ENCODE assay signal across 9 cellular contexts in genomic region chr6:106085687-106085983, GRCh38. TPM values are rescaled to one million over a fixed set of nuclear protein-coding genes. Genes with fewer than 3 reads are reported as not detected.
A peak's percentile ranks its signal among the peaks of the same experiment; 100 is the strongest.
DNase-seq lines count a peak whose midpoint lies in the region; ATAC-seq and TF ChIP-seq lines count a peak whose summit lies in the region.
"Had no signal": no experiment of that assay in that cellular context is flagged by ENCODE, and none has a peak within 500 bp of the region (broad histone marks: within the 10 kb centered on the region; RNA-seq: fewer than 3 reads in every experiment).

No MANE protein-coding gene starts in this region.

- H3K23ac ChIP-seq in trophoblast cell (ENCODE audit: low read length): no peak overlapping the region

- whole genome bisulfite sequencing in trophoblast cell (ENCODE audit: extremely low coverage, insufficient coverage, insufficient read length): no CpG with 5 or more reads among the region's 6 CpGs

- H3K4me3 ChIP-seq in PC-3 (ENCODE audit: low read length): peak overlapping the region; percentile 86
- H3K4me3 ChIP-seq in epithelial cell of proximal tubule (ENCODE audit: low read depth, low read length): peak overlapping the region; percentile 55
- no peak overlapping the region for H3K4me3 ChIP-seq in trophoblast cell (ENCODE audit: low read depth, low read length)
- H3K4me3 ChIP-seq in SJCRH30: no peak overlapping the region

- peaks cover 2% of the 10 kb centered on the region for H3K79me1 ChIP-seq in trophoblast cell (ENCODE audit: low read length)

- peaks cover 11% of the 10 kb centered on the region; the same call in 1 of the 2 replicates for H3K79me2 ChIP-seq in PC-3 (ENCODE audit: low read length)
- no peaks in the 10 kb centered on the region for H3K79me2 ChIP-seq in trophoblast cell (ENCODE audit: control insufficient read depth, insufficient read depth, low read length, poor library complexity)

- H4K91ac ChIP-seq in trophoblast cell (ENCODE audit: low read depth, low read length): no peak overlapping the region

- no peaks in the 10 kb centered on the region for H3K27me3 ChIP-seq in PC-3 (ENCODE audit: low read length)
- no peaks in the 10 kb centered on the region for H3K27me3 ChIP-seq in trophoblast cell (ENCODE audit: insufficient read depth, low read length)
- no peaks in the 10 kb centered on the region for H3K27me3 ChIP-seq in SJCRH30

- POLR2A ChIA-PET in PC-3 (lab: Charles Lee; ENCODE audit: unreplicated experiment): interaction anchor here (0.6 kb wide), 2 partner anchors 121 to 190 kb away, joined by 5 to 9 read pairs; no protein-coding TSS in a partner anchor

- no peak overlapping the region for H4K12ac ChIP-seq in trophoblast cell (ENCODE audit: low read depth, low read length)

- H3K4me2 ChIP-seq in PC-3 (ENCODE audit: low read length) (peak overlapping the region; percentile 97), trophoblast cell (ENCODE audit: low read length) (peak overlapping the region; percentile 68)

- H3K9me3 ChIP-seq in PC-3 (ENCODE audit: low read length) (no peaks in the 10 kb centered on the region), trophoblast cell (ENCODE audit: insufficient read depth, low read depth, low read length) (no peaks in the 10 kb centered on the region), SJCRH30 (replicated peaks) (no peaks in the 10 kb centered on the region)

- intact Hi-C loops in Calu3 (cut with micrococcal nuclease; ENCODE audit: unreplicated experiment) (loop anchor here (5.0 to 10.0 kb wide), 3 partner anchors 353 to 651 kb away; no protein-coding TSS in a partner anchor), PC-3 (cut with micrococcal nuclease) (loop anchor here (5.0 to 10.0 kb wide), 4 partner anchors 93 to 561 kb away; no protein-coding TSS in a partner anchor), left colon (cut with DNase I, micrococcal nuclease) (loop anchor here in 1 of 2 donors (10.0 kb wide), 1 partner anchor 91 kb away; no protein-coding TSS in a partner anchor)

- H3K14ac ChIP-seq in trophoblast cell (ENCODE audit: low read length): no peak overlapping the region

- H3K36me3 ChIP-seq in PC-3 (ENCODE audit: low read depth, low read length) (no peaks in the 10 kb centered on the region), trophoblast cell (ENCODE audit: control insufficient read depth in 1 of 2, insufficient read depth in 2 of 2, low read length in 2 of 2) (no peaks in the 10 kb centered on the region), SJCRH30 (no peaks in the 10 kb centered on the region)

- H2BK120ac ChIP-seq in trophoblast cell (ENCODE audit: insufficient read depth, low read length, poor library complexity): no peak overlapping the region

- H2BK5ac ChIP-seq in trophoblast cell (ENCODE audit: low read depth, low read length, poor library complexity): no peak overlapping the region

- ATAC-seq in PC-3 (no peak), GM21825 (IDR thresholded peaks at IDR 0.05; ENCODE audit: unreplicated experiment) (no peak), left colon (no peak)

- H3K9me2 ChIP-seq in PC-3 (replicated peaks; ENCODE audit: low read length): no peaks in the 10 kb centered on the region

- no peak for DNase-seq in Calu3
- no peak for DNase-seq in PC-3
- no peak for DNase-seq in epithelial cell of proximal tubule (ENCODE audit: low read depth)
- no peak for DNase-seq in trophoblast cell
- no peak for DNase-seq in SJCRH30
- DNase-seq in left colon: no peak
- no peak for DNase-seq in OCI-M2 (lab: John Stamatoyannopoulos, UW; ENCODE audit: unreplicated experiment)
- DNase-seq: cortex of kidney had no signal

- no peak for TF ChIP-seq CTCF in Calu3 (IDR thresholded peaks at IDR 0.05; ENCODE audit: unreplicated experiment)
- no peak for TF ChIP-seq CTCF in PC-3 (conservative IDR thresholded peaks at IDR 0.05; ENCODE audit: low read depth, low read length)
- no peak for TF ChIP-seq CTCF in epithelial cell of proximal tubule (conservative IDR thresholded peaks at IDR 0.05; ENCODE audit: low read depth, low read length)

- H3K27ac ChIP-seq in PC-3 (ENCODE audit: low read length) (peak overlapping the region; percentile 68), trophoblast cell (ENCODE audit: low read depth, low read length) (no peak overlapping the region), SJCRH30 (no peak overlapping the region)

- H3F3A ChIP-seq in PC-3 (ENCODE audit: low read length, unreplicated experiment): no peaks in the 10 kb centered on the region

- no peaks in the 10 kb centered on the region for H4K20me1 ChIP-seq in PC-3 (ENCODE audit: low read length)

- no peak overlapping the region for H2BK12ac ChIP-seq in trophoblast cell (ENCODE audit: low read length)

- peak overlapping the region; percentile 57 for H3K27ac Mint-ChIP-seq in Calu3 (ENCODE audit: unreplicated experiment)

- H4K8ac ChIP-seq in trophoblast cell (ENCODE audit: low read depth, low read length): no peak overlapping the region

- BruUV-seq in Calu3 (replicated peaks; lab: Mats Ljungman, UMichigan): no TSS peak
- BruUV-seq in PC-3 (replicated peaks; lab: Mats Ljungman, UMichigan): TSS peak; percentile 44

- CTCF ChIA-PET in Calu3 (lab: Charles Lee): interaction anchor here (0.5 to 1.3 kb wide), 3 partner anchors 16 to 654 kb away, joined by 3 to 4 read pairs (median 4); no protein-coding TSS in a partner anchor
- CTCF ChIA-PET in PC-3 (lab: Charles Lee): interaction anchor here (0.5 to 0.8 kb wide), 2 partner anchors 140 to 652 kb away, joined by 3 read pairs; no protein-coding TSS in a partner anchor

- peaks cover 28% of the 10 kb centered on the region for H3K4me1 Mint-ChIP-seq in Calu3 (ENCODE audit: low read depth, unreplicated experiment)

- H2AFZ ChIP-seq in PC-3 (ENCODE audit: low read length) (peak overlapping the region; percentile 100), trophoblast cell (ENCODE audit: insufficient read depth, low read length, poor library complexity) (peak overlapping the region; percentile 59)

- no peaks in the 10 kb centered on the region for H3K9me3 Mint-ChIP-seq in Calu3 (ENCODE audit: low read depth, unreplicated experiment)

- H3K9ac ChIP-seq in PC-3 (ENCODE audit: low read length) (peak overlapping the region; percentile 65), trophoblast cell (ENCODE audit: low read length) (no peak overlapping the region)

- no peak overlapping the region for H3K18ac ChIP-seq in trophoblast cell (ENCODE audit: low read length)

- peak overlapping the region; percentile 97 for H3K4me3 Mint-ChIP-seq in Calu3 (ENCODE audit: low read depth, unreplicated experiment)

- peaks cover 33% of the 10 kb centered on the region for H3K27me3 Mint-ChIP-seq in Calu3 (ENCODE audit: unreplicated experiment)

- no peak overlapping the region for H2AK5ac ChIP-seq in trophoblast cell (ENCODE audit: low read length)

- peaks cover 12% of the 10 kb centered on the region for H3K36me3 Mint-ChIP-seq in Calu3 (ENCODE audit: insufficient read depth, unreplicated experiment)

- H3K4me1 ChIP-seq in PC-3 (ENCODE audit: insufficient read depth, low read length) (peaks cover 52% of the 10 kb centered on the region), trophoblast cell (ENCODE audit: control insufficient read depth in 1 of 2, insufficient read depth in 2 of 2, low read length in 2 of 2) (peaks cover 4 to 10% of the 10 kb centered on the region in 2 experiments), SJCRH30 (no peaks in the 10 kb centered on the region)

- no peak overlapping the region for H3K4ac ChIP-seq in trophoblast cell (ENCODE audit: low read depth, low read length)

RNA-seq across cellular contexts. Expression of gene PRDM1, which starts 0.5 kb away (rescaled TPM):
- total RNA-seq in Calu3 (2022) (0.40 and 1.1 TPM in 2 replicates), PC-3 (2014; rRNA removed) (2.0 and 2.5 TPM in 2 replicates), epithelial cell of proximal tubule (0.14 and 1.0 TPM in 2 replicates), left colon (10 to 100 TPM; 16.6 to 25.9 TPM)
- polyA plus RNA-seq in trophoblast cell (2013): 0.94 and 1.1 TPM in 2 replicates
- total RNA-seq in SJCRH30 (2014; rRNA removed; shearing (Covaris generic)): not detected in 2 replicates

Comparison
In these comparisons a context has a peak if more than half of its experiments do, and no peak if none do; other contexts are left out.
1. H3K4me3 ChIP-seq: peak in PC-3 (single experiment) and epithelial cell of proximal tubule (single experiment); none in trophoblast cell (single experiment) and SJCRH30 (single experiment).